Comparison of ENCODE assay signal across 8 cellular contexts in genomic region chr1:53889304-53890298, GRCh38.
DNase-seq lines count a peak whose midpoint lies in the region; ATAC-seq and TF ChIP-seq lines count a peak whose summit lies in the region.

YIPF1 (minus strand) TSS chr1:53889797; CDS start chr1:53888937, 860 bp downstream.

- peak within 1 kb of the TSS; percentile 73 for H3K4me3 ChIP-seq in AG09309 (ENCODE audit: control insufficient read depth, low read depth, low read length)

- no peaks in the 10 kb centered on the region for H3K9me3 Mint-ChIP-seq in central memory CD8-positive, alpha-beta T cell

- H3K4me1 Mint-ChIP-seq in central memory CD8-positive, alpha-beta T cell: peaks cover 51% of the 10 kb centered on the region

- no peak for TF ChIP-seq CTCF in AG09309 (IDR thresholded peaks at IDR 0.05; ENCODE audit: control insufficient read depth, insufficient read depth, low read depth, low read length, missing control alignments)

- ATAC-seq in GM18909 (IDR thresholded peaks at IDR 0.05; ENCODE audit: poor library complexity, unreplicated experiment) (peak; percentile 83), HG03159 (IDR thresholded peaks at IDR 0.05; ENCODE audit: unreplicated experiment) (peak; percentile 78)
- ATAC-seq in activated CD4-positive, CD25-positive, alpha-beta regulatory T cell treated with anti-CD3 and anti-CD28 coated beads, Interleukin-2, amount 50 U/mL, for 24 hours: peak; percentile 86
- peak; percentile 98 for ATAC-seq in central memory CD8-positive, alpha-beta T cell (replicated peaks; ENCODE audit: extremely low read depth, poor library complexity, severe bottlenecking)

- peak within 1 kb of the TSS; percentile 96 for H3K4me3 Mint-ChIP-seq in central memory CD8-positive, alpha-beta T cell

- H3K27me3 Mint-ChIP-seq in central memory CD8-positive, alpha-beta T cell: no peaks in the 10 kb centered on the region

- peaks cover 11% of the 10 kb centered on the region for H3K36me3 Mint-ChIP-seq in central memory CD8-positive, alpha-beta T cell (ENCODE audit: insufficient read depth)

- H3K27ac Mint-ChIP-seq in central memory CD8-positive, alpha-beta T cell (ENCODE audit: low read depth): peak within 1 kb of the TSS; percentile 95

- peak; percentile 61 for DNase-seq in AG09309 (ENCODE audit: low read depth)
- peak; percentile 82 for DNase-seq in NCI-H2227 treated with DMSO at 0.1 percent for 48 hours (lab: John Stamatoyannopoulos, UW)
- DNase-seq in central memory CD8-positive, alpha-beta T cell (ENCODE audit: low spot score in 2 of 2): peak; percentile 66 to 74
- DNase-seq in iris pigment epithelial cell (ENCODE audit: low read depth): peak; percentile 94
- peak; percentile 68 to 79 for DNase-seq in stimulated activated CD4-positive, alpha-beta T cell treated with anti-CD3 and anti-CD28 coated beads, Interleukin-12 subunit alpha, Interleukin-12 subunit beta, amount 100 ng/mL, for 24 hours (ENCODE audit: low read depth in 2 of 2)

Comparison
In these comparisons a context has a peak if more than half of its experiments do, and no peak if none do; other contexts are left out.
1. Peak in every context shown above with its lines: DNase-seq, ATAC-seq and H3K4me3 ChIP-seq.